26 cellular contexts compared by ENCODE assay signal in genomic region chr11:40537734-40538133, GRCh38.
"Had no signal": no experiment of that assay in that cellular context is flagged by ENCODE, and none has a peak within 500 bp of the region (broad histone marks: within the 10 kb centered on the region; RNA-seq: fewer than 3 reads in every experiment).

No MANE protein-coding gene starts in this region.

- DNase-seq: colonic mucosa; cortex of kidney; effector CD8-positive, alpha-beta T cell; effector memory CD8-positive, alpha-beta T cell; endodermal cell; erythroblast; esophagus squamous epithelium; foreskin fibroblast; foreskin melanocyte; gastrocnemius medialis; glutamatergic neuron; head of caudate nucleus; heart right ventricle; hippocampal formation; immature natural killer cell; left cardiac atrium; left lung; left ventricle myocardium superior; lower lobe of right lung; mesenchymal stem cell; mucosa of descending colon; naive B cell had no signal

- H3K27me3 ChIP-seq: colonic mucosa, esophagus squamous epithelium, gastrocnemius medialis, heart right ventricle, left lung had no signal

- H3K36me3 Mint-ChIP-seq: mesothelial cell of epicardium, naive B cell had no signal

- H3K4me3 ChIP-seq: colonic mucosa, esophagus squamous epithelium, gastrocnemius medialis, heart right ventricle, left lung, lower lobe of right lung, mucosa of descending colon had no signal

- H3K9me3 Mint-ChIP-seq: endodermal cell, mesothelial cell of epicardium had no signal

- ATAC-seq: effector memory CD8-positive, alpha-beta T cell; esophagus mucosa; gastrocnemius medialis; heart right ventricle; left cardiac atrium; left lung; left ventricle myocardium superior; lower lobe of right lung; mucosa of descending colon had no signal

- H3K4me3 Mint-ChIP-seq: dendritic cell treated with granulocyte-macrophage colony-stimulating factor and Interleukin-4, amounts not matched to agents 40 ng/mL and 50 ng/mL, for 4 days; effector memory CD8-positive, alpha-beta T cell; endodermal cell; immature natural killer cell; mesothelial cell of epicardium; naive B cell had no signal

- H3K4me1 ChIP-seq: colonic mucosa, esophagus squamous epithelium, gastrocnemius medialis, heart right ventricle, left lung, lower lobe of right lung had no signal

- H3K9me3 ChIP-seq: colonic mucosa, esophagus squamous epithelium, gastrocnemius medialis, left lung, lower lobe of right lung had no signal

- H3K27me3 Mint-ChIP-seq: dendritic cell treated with granulocyte-macrophage colony-stimulating factor and Interleukin-4, amounts not matched to agents 40 ng/mL and 50 ng/mL, for 4 days; effector memory CD8-positive, alpha-beta T cell; naive B cell had no signal

- H3K27ac Mint-ChIP-seq: dendritic cell treated with granulocyte-macrophage colony-stimulating factor and Interleukin-4, amounts not matched to agents 40 ng/mL and 50 ng/mL, for 4 days; effector memory CD8-positive, alpha-beta T cell; endodermal cell; immature natural killer cell; mesothelial cell of epicardium; naive B cell had no signal

- H3K27ac ChIP-seq: colonic mucosa, epithelial cell of prostate, esophagus squamous epithelium, gastrocnemius medialis, heart right ventricle, left lung, lower lobe of right lung had no signal

- H3K4me1 Mint-ChIP-seq: immature natural killer cell, naive B cell had no signal

- H3K36me3 ChIP-seq: colonic mucosa, esophagus squamous epithelium, gastrocnemius medialis, heart right ventricle, left lung, lower lobe of right lung had no signal
